1 cellular context compared by ENCODE assay signal in the genomic region with DNA sequence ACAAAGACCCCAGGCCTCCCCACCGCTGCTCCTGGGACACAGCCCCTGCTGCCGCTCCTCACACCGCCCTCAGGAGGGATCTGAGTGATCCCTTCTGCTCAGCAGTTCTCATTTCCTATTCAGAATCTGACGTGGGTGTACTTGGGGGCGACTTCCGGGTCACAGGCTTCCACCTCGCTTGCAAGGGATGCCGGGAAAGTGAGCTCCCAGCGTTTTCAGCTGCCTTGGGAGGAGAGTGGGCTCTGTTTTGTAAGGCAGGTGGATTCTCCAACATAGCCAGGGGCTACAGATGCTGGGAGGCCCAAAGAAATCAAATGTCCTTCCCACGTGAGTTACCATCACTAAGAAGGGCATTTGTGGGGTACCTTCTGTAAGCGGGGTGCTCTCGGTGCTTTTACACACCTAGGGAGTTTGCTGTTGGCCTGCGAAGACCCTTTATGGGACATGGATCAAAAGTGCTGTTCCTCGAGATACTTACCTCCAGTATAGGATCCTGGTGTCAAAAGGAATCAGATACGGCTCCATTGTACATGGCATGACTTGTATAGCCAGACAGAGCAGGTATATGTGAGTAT.
TF ChIP-seq lines count a peak whose summit lies in the region.

No MANE protein-coding gene starts in this region.

TF ChIP-seq in K562, 482 proteins besides CTCF, POLR2A, EP300 and RAD21 (continued from another document and continues in another):
- no peak for TF ChIP-seq ZBTB11 (CRISPR knock-in tag; IDR thresholded peaks at IDR 0.05)
- no peak for TF ChIP-seq ETV1 (tag; conservative IDR thresholded peaks at IDR 0.05; ENCODE audit: low read depth)
- TF ChIP-seq CHAMP1 (IDR thresholded peaks at IDR 0.05) = no peak
- TF ChIP-seq U2AF1 (optimal IDR thresholded peaks at IDR 0.05; ENCODE audit: low read depth, low read length) = no peak
- no peak for TF ChIP-seq KDM5B (IDR thresholded peaks at IDR 0.05; ENCODE audit: insufficient replicate concordance, low read depth, low read length)
- TF ChIP-seq SPI1 (IDR thresholded peaks at IDR 0.05; ENCODE audit: borderline replicate concordance, low read depth, low read length) = no peak
- TF ChIP-seq ZNF274 (IDR thresholded peaks at IDR 0.05; ENCODE audit: borderline replicate concordance, low read depth, low read length) = no peak
- no peak for TF ChIP-seq ZNF778 (CRISPR knock-in tag; IDR thresholded peaks at IDR 0.05)
- TF ChIP-seq ZSCAN29 (IDR thresholded peaks at IDR 0.05) = no peak
- TF ChIP-seq IFI16 (CRISPR knock-in tag; IDR thresholded peaks at IDR 0.05) = no peak
- no peak for TF ChIP-seq PTBP1 (IDR thresholded peaks at IDR 0.05; ENCODE audit: low read depth, low read length)
- peak; percentile 98 for TF ChIP-seq GTF2F1 (IDR thresholded peaks at IDR 0.05; ENCODE audit: low read depth, low read length)
- TF ChIP-seq TAF1 (IDR thresholded peaks at IDR 0.05; ENCODE audit: control insufficient read depth, extremely low read depth, insufficient read depth, low read length, severe bottlenecking) = no peak
- TF ChIP-seq LEF1 (IDR thresholded peaks at IDR 0.05) = no peak
- TF ChIP-seq, protein P1, sequence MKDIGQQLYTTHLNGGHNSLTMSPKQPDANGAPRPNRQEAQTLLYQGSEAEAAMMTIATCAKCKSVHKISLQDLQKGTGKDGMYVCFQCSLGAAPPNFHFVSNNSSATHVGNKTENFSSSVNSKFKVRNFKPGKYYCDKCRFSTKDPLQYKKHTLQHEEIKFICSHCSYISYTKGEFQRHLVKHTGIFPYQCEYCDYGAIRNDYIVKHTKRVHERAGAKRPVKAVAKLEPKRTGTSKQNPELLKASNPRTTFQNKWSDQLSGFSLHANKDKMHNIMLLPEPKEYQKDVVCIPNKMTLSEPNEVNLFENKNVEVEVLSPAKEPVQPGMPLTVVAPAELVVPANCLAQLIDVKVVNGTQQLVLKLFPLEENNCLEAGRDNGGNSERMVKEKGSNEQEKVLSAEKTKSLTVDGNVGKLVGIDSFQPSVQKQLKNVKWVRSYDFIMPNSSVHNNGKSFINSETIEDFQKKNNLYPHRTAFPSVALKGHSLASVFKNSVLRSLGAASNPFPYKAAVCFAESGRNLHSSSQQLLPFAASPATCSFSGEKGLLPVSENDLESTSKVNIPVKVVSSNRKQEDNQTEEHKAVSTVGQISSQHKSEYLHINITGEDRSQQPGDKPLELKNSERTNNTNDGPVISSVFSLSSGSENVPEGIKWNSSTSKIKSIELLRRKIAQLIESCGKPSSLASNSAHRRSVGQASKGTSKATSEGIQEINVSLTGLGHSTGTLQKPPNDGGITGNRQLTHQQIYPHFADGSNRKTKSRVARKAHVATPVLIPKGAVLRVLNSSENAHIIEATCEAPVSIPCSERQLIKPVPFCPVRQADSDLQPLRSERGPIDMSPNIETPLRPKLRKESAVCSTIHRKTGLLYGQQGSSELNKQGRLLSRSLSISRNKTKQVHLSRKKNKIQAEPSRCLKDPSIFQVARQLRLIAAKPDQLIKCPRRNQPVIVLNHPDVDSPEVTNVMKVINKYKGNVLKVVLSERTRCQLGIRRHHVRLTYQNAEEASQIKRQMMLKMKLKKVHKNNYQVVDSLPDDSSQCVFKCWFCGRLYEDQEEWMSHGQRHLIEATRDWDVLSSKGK (CRISPR knock-in tag; IDR thresholded peaks at IDR 0.05) = no peak
- TF ChIP-seq BRF1 (IDR thresholded peaks at IDR 0.05; ENCODE audit: borderline replicate concordance, extremely low read depth, insufficient read length) = no peak
- no peak for TF ChIP-seq FOXA1 (IDR thresholded peaks at IDR 0.05; ENCODE audit: borderline replicate concordance)
- no peak for TF ChIP-seq SAFB2 (IDR thresholded peaks at IDR 0.05; ENCODE audit: borderline replicate concordance, low read depth, low read length, severe bottlenecking)
- no peak for TF ChIP-seq FOXP1 (CRISPR knock-in tag; IDR thresholded peaks at IDR 0.05)
- 0 out of 2 replicates have a peak, but pooled peaks have one; percentile 16 for TF ChIP-seq ETS1 (conservative IDR thresholded peaks at IDR 0.05; ENCODE audit: control insufficient read depth, low read depth, low read length)
- TF ChIP-seq, protein P2, sequence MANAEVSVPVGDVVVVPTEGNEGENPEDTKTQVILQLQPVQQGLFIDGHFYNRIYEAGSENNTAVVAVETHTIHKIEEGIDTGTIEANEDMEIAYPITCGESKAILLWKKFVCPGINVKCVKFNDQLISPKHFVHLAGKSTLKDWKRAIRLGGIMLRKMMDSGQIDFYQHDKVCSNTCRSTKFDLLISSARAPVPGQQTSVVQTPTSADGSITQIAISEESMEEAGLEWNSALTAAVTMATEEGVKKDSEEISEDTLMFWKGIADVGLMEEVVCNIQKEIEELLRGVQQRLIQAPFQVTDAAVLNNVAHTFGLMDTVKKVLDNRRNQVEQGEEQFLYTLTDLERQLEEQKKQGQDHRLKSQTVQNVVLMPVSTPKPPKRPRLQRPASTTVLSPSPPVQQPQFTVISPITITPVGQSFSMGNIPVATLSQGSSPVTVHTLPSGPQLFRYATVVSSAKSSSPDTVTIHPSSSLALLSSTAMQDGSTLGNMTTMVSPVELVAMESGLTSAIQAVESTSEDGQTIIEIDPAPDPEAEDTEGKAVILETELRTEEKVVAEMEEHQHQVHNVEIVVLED (CRISPR knock-in tag; IDR thresholded peaks at IDR 0.05) = no peak
- TF ChIP-seq, protein P3, sequence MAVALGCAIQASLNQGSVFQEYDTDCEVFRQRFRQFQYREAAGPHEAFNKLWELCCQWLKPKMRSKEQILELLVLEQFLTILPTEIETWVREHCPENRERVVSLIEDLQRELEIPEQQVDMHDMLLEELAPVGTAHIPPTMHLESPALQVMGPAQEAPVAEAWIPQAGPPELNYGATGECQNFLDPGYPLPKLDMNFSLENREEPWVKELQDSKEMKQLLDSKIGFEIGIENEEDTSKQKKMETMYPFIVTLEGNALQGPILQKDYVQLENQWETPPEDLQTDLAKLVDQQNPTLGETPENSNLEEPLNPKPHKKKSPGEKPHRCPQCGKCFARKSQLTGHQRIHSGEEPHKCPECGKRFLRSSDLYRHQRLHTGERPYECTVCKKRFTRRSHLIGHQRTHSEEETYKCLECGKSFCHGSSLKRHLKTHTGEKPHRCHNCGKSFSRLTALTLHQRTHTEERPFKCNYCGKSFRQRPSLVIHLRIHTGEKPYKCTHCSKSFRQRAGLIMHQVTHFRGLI (CRISPR knock-in tag; IDR thresholded peaks at IDR 0.05) = no peak
- TF ChIP-seq ZNF184 (CRISPR knock-in tag; IDR thresholded peaks at IDR 0.05) = no peak
- TF ChIP-seq TOE1 (IDR thresholded peaks at IDR 0.05; ENCODE audit: borderline replicate concordance) = no peak
- no peak for TF ChIP-seq TOE1 (CRISPR knock-in tag; IDR thresholded peaks at IDR 0.05; ENCODE audit: borderline replicate concordance, low read depth)
- TF ChIP-seq ZNF408 (CRISPR knock-in tag; IDR thresholded peaks at IDR 0.05; ENCODE audit: low read depth) = no peak
- TF ChIP-seq, protein P4, sequence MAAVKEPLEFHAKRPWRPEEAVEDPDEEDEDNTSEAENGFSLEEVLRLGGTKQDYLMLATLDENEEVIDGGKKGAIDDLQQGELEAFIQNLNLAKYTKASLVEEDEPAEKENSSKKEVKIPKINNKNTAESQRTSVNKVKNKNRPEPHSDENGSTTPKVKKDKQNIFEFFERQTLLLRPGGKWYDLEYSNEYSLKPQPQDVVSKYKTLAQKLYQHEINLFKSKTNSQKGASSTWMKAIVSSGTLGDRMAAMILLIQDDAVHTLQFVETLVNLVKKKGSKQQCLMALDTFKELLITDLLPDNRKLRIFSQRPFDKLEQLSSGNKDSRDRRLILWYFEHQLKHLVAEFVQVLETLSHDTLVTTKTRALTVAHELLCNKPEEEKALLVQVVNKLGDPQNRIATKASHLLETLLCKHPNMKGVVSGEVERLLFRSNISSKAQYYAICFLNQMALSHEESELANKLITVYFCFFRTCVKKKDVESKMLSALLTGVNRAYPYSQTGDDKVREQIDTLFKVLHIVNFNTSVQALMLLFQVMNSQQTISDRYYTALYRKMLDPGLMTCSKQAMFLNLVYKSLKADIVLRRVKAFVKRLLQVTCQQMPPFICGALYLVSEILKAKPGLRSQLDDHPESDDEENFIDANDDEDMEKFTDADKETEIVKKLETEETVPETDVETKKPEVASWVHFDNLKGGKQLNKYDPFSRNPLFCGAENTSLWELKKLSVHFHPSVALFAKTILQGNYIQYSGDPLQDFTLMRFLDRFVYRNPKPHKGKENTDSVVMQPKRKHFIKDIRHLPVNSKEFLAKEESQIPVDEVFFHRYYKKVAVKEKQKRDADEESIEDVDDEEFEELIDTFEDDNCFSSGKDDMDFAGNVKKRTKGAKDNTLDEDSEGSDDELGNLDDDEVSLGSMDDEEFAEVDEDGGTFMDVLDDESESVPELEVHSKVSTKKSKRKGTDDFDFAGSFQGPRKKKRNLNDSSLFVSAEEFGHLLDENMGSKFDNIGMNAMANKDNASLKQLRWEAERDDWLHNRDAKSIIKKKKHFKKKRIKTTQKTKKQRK (IDR thresholded peaks at IDR 0.05; ENCODE audit: borderline replicate concordance, low read depth, low read length) = no peak
- TF ChIP-seq COPS2 (conservative IDR thresholded peaks at IDR 0.05) = no peak
- 0 out of 2 replicates have a peak, but pooled peaks have one; percentile 71 for TF ChIP-seq TCF7 (IDR thresholded peaks at IDR 0.05; ENCODE audit: borderline replicate concordance)
- peak; percentile 78 for TF ChIP-seq TEAD4 (IDR thresholded peaks at IDR 0.05; ENCODE audit: low read length)
- no peak for TF ChIP-seq TEAD4 (CRISPR knock-in tag; IDR thresholded peaks at IDR 0.05; ENCODE audit: borderline replicate concordance)
- TF ChIP-seq UBTF (IDR thresholded peaks at IDR 0.05; ENCODE audit: borderline replicate concordance in 1 of 2, low read depth in 2 of 2, low read length in 2 of 2) = no peak
- TF ChIP-seq NBN (IDR thresholded peaks at IDR 0.05; ENCODE audit: low read depth) = no peak
- TF ChIP-seq ZNF764 (CRISPR knock-in tag; IDR thresholded peaks at IDR 0.05; ENCODE audit: low read depth) = no peak
- TF ChIP-seq BHLHE40 (IDR thresholded peaks at IDR 0.05; ENCODE audit: low read length) = peak; percentile 22; the same call in 1 of the 2 replicates
- TF ChIP-seq RFX7 (CRISPR knock-in tag; IDR thresholded peaks at IDR 0.05) = no peak
- no peak for TF ChIP-seq ZNF23 (CRISPR knock-in tag; IDR thresholded peaks at IDR 0.05)
- TF ChIP-seq SMAD3 (CRISPR knock-in tag; conservative IDR thresholded peaks at IDR 0.05) = no peak
- TF ChIP-seq HDAC1 (IDR thresholded peaks at IDR 0.05) = no peak
- TF ChIP-seq FOXJ2 (tag; IDR thresholded peaks at IDR 0.05) = no peak
